12 cellular contexts compared by ENCODE assay signal in genomic region chr6:116697475-116697874, GRCh38. TPM values are rescaled to one million over a fixed set of nuclear protein-coding genes. Genes with fewer than 3 reads are reported as not detected.
DNase-seq lines count a peak whose midpoint lies in the region; ATAC-seq, FAIRE-seq and TF ChIP-seq lines count a peak whose summit lies in the region.
"Had no signal": no experiment of that assay in that cellular context is flagged by ENCODE, and none has a peak within 500 bp of the region (broad histone marks: within the 10 kb centered on the region; RNA-seq: fewer than 3 reads in every experiment).

No MANE protein-coding gene starts in this region.

- H3K4me3 ChIP-seq in pancreas, result no peak overlapping the region
- H3K4me3 ChIP-seq: K562, thoracic aorta had no signal

- peak; percentile 70 for ATAC-seq in HG02642 (IDR thresholded peaks at IDR 0.05; ENCODE audit: poor library complexity, unreplicated experiment)
- peak; percentile 45 for ATAC-seq in HG03565 (IDR thresholded peaks at IDR 0.05; ENCODE audit: unreplicated experiment)
- no peak for ATAC-seq in pancreas
- no peak for ATAC-seq in HG03097 (IDR thresholded peaks at IDR 0.05; ENCODE audit: low FRiP score, unreplicated experiment)
- ATAC-seq: K562, Panc1 had no signal

- no peaks in the 10 kb centered on the region for H3K36me3 ChIP-seq in pancreas
- H3K36me3 ChIP-seq: thoracic aorta had no signal

- no peak for TF ChIP-seq CTCF in pancreas (IDR thresholded peaks at IDR 0.05)

- peaks cover 2% of the 10 kb centered on the region for H3K9me3 Mint-ChIP-seq in activated naive CD4-positive, alpha-beta T cell treated with anti-CD3 and anti-CD28 coated beads for 36 hours
- peaks cover 4% of the 10 kb centered on the region for H3K9me3 Mint-ChIP-seq in activated CD4-positive, alpha-beta memory T cell treated with anti-CD3 and anti-CD28 coated beads for 36 hours

- no peaks in the 10 kb centered on the region for H3K9me3 ChIP-seq in pancreas
- H3K9me3 ChIP-seq: thoracic aorta had no signal

- H3K27ac ChIP-seq in pancreas, result no peak overlapping the region
- H3K27ac ChIP-seq: thoracic aorta had no signal

- H3K4me1 Mint-ChIP-seq in activated naive CD4-positive, alpha-beta T cell treated with anti-CD3 and anti-CD28 coated beads for 36 hours (ENCODE audit: low read depth), result peaks cover 37% of the 10 kb centered on the region
- peaks cover 37% of the 10 kb centered on the region for H3K4me1 Mint-ChIP-seq in activated CD4-positive, alpha-beta memory T cell treated with anti-CD3 and anti-CD28 coated beads for 36 hours (ENCODE audit: low read depth)

- H3K4me1 ChIP-seq in pancreas, result no peaks in the 10 kb centered on the region

- H3K36me3 Mint-ChIP-seq in activated naive CD4-positive, alpha-beta T cell treated with anti-CD3 and anti-CD28 coated beads for 36 hours (ENCODE audit: low read depth), result peaks cover 35% of the 10 kb centered on the region
- peaks cover 31% of the 10 kb centered on the region for H3K36me3 Mint-ChIP-seq in activated CD4-positive, alpha-beta memory T cell treated with anti-CD3 and anti-CD28 coated beads for 36 hours

- no peak for DNase-seq in activated naive CD4-positive, alpha-beta T cell treated with anti-CD3 and anti-CD28 coated beads for 36 hours
- no peak for DNase-seq in activated naive CD4-positive, alpha-beta T cell treated with anti-CD3 and anti-CD28 coated beads, Interleukin-2, amount 50 U/mL, for 16 hours
- no peak for DNase-seq in pancreas
- no peak for DNase-seq in activated CD4-positive, alpha-beta memory T cell treated with anti-CD3 and anti-CD28 coated beads for 36 hours
- DNase-seq in NCI-H82 treated with DMSO at 0.1 percent for 48 hours (lab: John Stamatoyannopoulos, UW; ENCODE audit: unreplicated experiment), result no peak

- CTCF ChIA-PET in activated naive CD4-positive, alpha-beta T cell treated with anti-CD3 and anti-CD28 coated beads for 36 hours (lab: Charles Lee), result interaction anchor here (1.1 kb wide), 1 partner anchor 29 kb away, joined by 3 read pairs; the partner anchor contains the start of gene ZUP1
- CTCF ChIA-PET in activated CD4-positive, alpha-beta memory T cell treated with anti-CD3 and anti-CD28 coated beads for 36 hours (lab: Charles Lee), result no interaction called here

- H3K4me3 Mint-ChIP-seq in activated naive CD4-positive, alpha-beta T cell treated with anti-CD3 and anti-CD28 coated beads for 36 hours, result no peak overlapping the region
- no peak overlapping the region for H3K4me3 Mint-ChIP-seq in activated CD4-positive, alpha-beta memory T cell treated with anti-CD3 and anti-CD28 coated beads for 36 hours
- H3K4me3 Mint-ChIP-seq: mesothelial cell of epicardium had no signal

- peak; percentile 37 for FAIRE-seq in pancreas (lab: Jason Lieb, UNC)
- FAIRE-seq: K562 had no signal

- peak overlapping the region; percentile 4 for H3K27ac Mint-ChIP-seq in activated naive CD4-positive, alpha-beta T cell treated with anti-CD3 and anti-CD28 coated beads for 36 hours
- no peak overlapping the region for H3K27ac Mint-ChIP-seq in activated CD4-positive, alpha-beta memory T cell treated with anti-CD3 and anti-CD28 coated beads for 36 hours
- H3K27ac Mint-ChIP-seq: mesothelial cell of epicardium had no signal

- intact Hi-C loops in activated naive CD4-positive, alpha-beta T cell treated with anti-CD3 and anti-CD28 coated beads for 36 hours (cut with micrococcal nuclease), result no loop called here
- intact Hi-C loops in pancreas (cut with DNase I), result no loop called here
- intact Hi-C loops in activated CD4-positive, alpha-beta memory T cell treated with anti-CD3 and anti-CD28 coated beads for 36 hours (cut with micrococcal nuclease), result no loop called here

- H3K27me3 ChIP-seq in pancreas, result no peaks in the 10 kb centered on the region

- POLR2A ChIA-PET in activated CD4-positive, alpha-beta memory T cell treated with anti-CD3 and anti-CD28 coated beads for 36 hours (lab: Charles Lee), result no interaction called here

- no peaks in the 10 kb centered on the region for H3K27me3 Mint-ChIP-seq in activated naive CD4-positive, alpha-beta T cell treated with anti-CD3 and anti-CD28 coated beads for 36 hours (ENCODE audit: low read depth)
- no peaks in the 10 kb centered on the region for H3K27me3 Mint-ChIP-seq in activated CD4-positive, alpha-beta memory T cell treated with anti-CD3 and anti-CD28 coated beads for 36 hours

RNA-seq across cellular contexts. Expression of gene KPNA5, which starts 16.5 kb away (rescaled TPM):
- total RNA-seq in activated naive CD4-positive, alpha-beta T cell treated with anti-CD3 and anti-CD28 coated beads for 36 hours, result 1 to 10 TPM; 8.4 to 8.9 TPM
- total RNA-seq in pancreas, result 1 to 10 TPM; 2.6 to 6.5 (median 4.9) TPM
- polyA plus RNA-seq in pancreas, result 1 to 10 TPM; 1.4 to 3.4 TPM
- total RNA-seq in activated CD4-positive, alpha-beta memory T cell treated with anti-CD3 and anti-CD28 coated beads for 36 hours, result 10 to 100 TPM in 1 of 2 experiments, 1 to 10 TPM in 1; 10.0 to 10.2 TPM

RNA-seq across cellular contexts. Expression of gene ZUP1, which starts 28.9 kb away (rescaled TPM):
- 10 to 100 TPM; 27.2 to 30.7 TPM for total RNA-seq in activated naive CD4-positive, alpha-beta T cell treated with anti-CD3 and anti-CD28 coated beads for 36 hours
- total RNA-seq in pancreas, result 1 to 10 TPM; 2.9 to 5.8 (median 4.6) TPM
- polyA plus RNA-seq in pancreas, result 1 to 10 TPM; 8.8 to 8.9 TPM
- total RNA-seq in activated CD4-positive, alpha-beta memory T cell treated with anti-CD3 and anti-CD28 coated beads for 36 hours, result 10 to 100 TPM; 22.4 to 24.7 TPM

Comparison
In these comparisons a context has a peak if more than half of its experiments do, and no peak if none do; other contexts are left out.
1. ATAC-seq: peak in HG02642 (single experiment) and HG03565 (single experiment); none in pancreas (0 of 4) and HG03097 (single experiment).